11 cellular contexts compared by ENCODE assay signal in the genomic region with DNA sequence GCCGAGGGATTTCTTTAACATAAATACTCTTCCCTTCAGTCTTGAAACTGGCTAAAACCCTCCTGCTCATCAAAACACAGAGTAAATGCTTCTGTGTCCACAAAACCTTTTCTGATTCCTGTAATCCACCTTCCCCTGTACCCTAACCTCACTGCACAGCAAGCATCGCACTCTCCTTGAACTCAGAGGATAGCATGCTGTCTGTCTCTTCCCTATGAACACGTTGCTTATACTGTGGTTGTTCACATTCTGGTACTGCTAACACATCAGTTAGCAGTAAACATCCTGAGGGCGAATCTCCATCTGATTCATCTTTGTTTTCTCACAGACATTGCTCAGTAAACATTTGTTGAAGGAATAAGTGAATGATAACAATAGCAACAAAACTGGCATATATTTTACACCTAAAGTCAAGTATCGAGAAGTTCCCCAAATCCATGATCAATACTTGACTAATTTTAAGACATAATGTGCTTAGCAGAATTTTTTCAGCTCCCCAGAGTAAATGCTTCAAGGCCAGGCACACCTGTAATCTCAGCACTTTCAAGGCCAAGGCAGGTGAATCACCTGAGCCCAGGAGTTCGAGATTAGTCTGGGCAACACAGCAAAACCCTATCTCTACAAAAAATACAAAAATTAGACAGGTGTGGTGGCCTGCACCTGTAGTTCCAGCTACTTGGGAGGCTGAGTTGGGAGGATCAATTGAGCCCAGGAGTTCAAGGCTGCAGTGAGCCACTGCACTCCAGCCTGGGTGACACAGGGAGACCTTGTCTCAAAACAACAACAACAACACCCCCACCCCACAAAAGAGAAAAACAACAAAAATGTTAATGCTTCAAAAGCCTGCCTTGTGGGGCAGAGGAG. TPM values are rescaled to one million over a fixed set of nuclear protein-coding genes. Genes with fewer than 3 reads are reported as not detected.
A peak's percentile ranks its signal among the peaks of the same experiment; 100 is the strongest.
DNase-seq lines count a peak whose midpoint lies in the region; ATAC-seq and TF ChIP-seq lines count a peak whose summit lies in the region.
"Had no signal": no experiment of that assay in that cellular context is flagged by ENCODE, and none has a peak within 500 bp of the region (broad histone marks: within the 10 kb centered on the region; RNA-seq: fewer than 3 reads in every experiment).

No MANE protein-coding gene starts in this region.

- no peak overlapping the region for H3K27ac ChIP-seq in uterus
- H3K27ac ChIP-seq: coronary artery, parathyroid adenoma had no signal

- peak overlapping the region; percentile 47 for H3K4me3 Mint-ChIP-seq in activated CD4-positive, alpha-beta T cell treated with anti-CD3 and anti-CD28 coated beads, Interleukin-2, amount 10 ng/mL, durations not matched to agents 24 days and 14 days
- H3K4me3 Mint-ChIP-seq in T-helper 2 cell treated with Interferon-gamma antibody and Interleukin-4, amounts not matched to agents 5 μg/mL and 100 μg/mL, for 36 hours: peak overlapping the region; percentile 31
- H3K4me3 Mint-ChIP-seq in stimulated activated effector memory CD8-positive, alpha-beta T cell treated with anti-CD3 and anti-CD28 coated beads, Interleukin-12 subunit alpha, Interleukin-12 subunit beta, amount 100 ng/mL, for 72 hours: peak overlapping the region; percentile 75

- in situ Hi-C loops in KBM-7 (cut with MboI; ENCODE audit: low pct_unique_long_range_greater_than_20kb, low sequenced_read_pairs): no loop called here

- H3K36me3 ChIP-seq in uterus: no peaks in the 10 kb centered on the region

- H3K4me1 ChIP-seq in uterus: no peaks in the 10 kb centered on the region
- H3K4me1 ChIP-seq: parathyroid adenoma had no signal

- ATAC-seq in stimulated activated effector memory CD8-positive, alpha-beta T cell treated with anti-CD3 and anti-CD28 coated beads, Interleukin-12 subunit alpha, Interleukin-12 subunit beta, amount 100 ng/mL, for 72 hours: peak; percentile 77

- no peaks in the 10 kb centered on the region for H3K27me3 Mint-ChIP-seq in activated CD4-positive, alpha-beta T cell treated with anti-CD3 and anti-CD28 coated beads, Interleukin-2, amount 10 ng/mL, durations not matched to agents 24 days and 14 days
- H3K27me3 Mint-ChIP-seq in T-helper 2 cell treated with Interferon-gamma antibody and Interleukin-4, amounts not matched to agents 5 μg/mL and 100 μg/mL, for 36 hours (ENCODE audit: low read depth): no peaks in the 10 kb centered on the region

- H3K9me3 Mint-ChIP-seq in activated CD4-positive, alpha-beta T cell treated with anti-CD3 and anti-CD28 coated beads, Interleukin-2, amount 10 ng/mL, durations not matched to agents 24 days and 14 days: peaks cover 10% of the 10 kb centered on the region
- peaks cover 7% of the 10 kb centered on the region for H3K9me3 Mint-ChIP-seq in T-helper 2 cell treated with Interferon-gamma antibody and Interleukin-4, amounts not matched to agents 5 μg/mL and 100 μg/mL, for 36 hours
- H3K9me3 Mint-ChIP-seq in stimulated activated effector memory CD8-positive, alpha-beta T cell treated with anti-CD3 and anti-CD28 coated beads, Interleukin-12 subunit alpha, Interleukin-12 subunit beta, amount 100 ng/mL, for 72 hours: peaks cover 1% of the 10 kb centered on the region

- H3K27ac Mint-ChIP-seq in activated CD4-positive, alpha-beta T cell treated with anti-CD3 and anti-CD28 coated beads, Interleukin-2, amount 10 ng/mL, durations not matched to agents 24 days and 14 days: peak overlapping the region; percentile 98
- peak overlapping the region; percentile 95 for H3K27ac Mint-ChIP-seq in T-helper 2 cell treated with Interferon-gamma antibody and Interleukin-4, amounts not matched to agents 5 μg/mL and 100 μg/mL, for 36 hours
- peak overlapping the region; percentile 89 for H3K27ac Mint-ChIP-seq in stimulated activated effector memory CD8-positive, alpha-beta T cell treated with anti-CD3 and anti-CD28 coated beads, Interleukin-12 subunit alpha, Interleukin-12 subunit beta, amount 100 ng/mL, for 72 hours

- no peaks in the 10 kb centered on the region for H3K27me3 ChIP-seq in uterus

- H3K36me3 Mint-ChIP-seq in activated CD4-positive, alpha-beta T cell treated with anti-CD3 and anti-CD28 coated beads, Interleukin-2, amount 10 ng/mL, durations not matched to agents 24 days and 14 days (ENCODE audit: low read depth): peaks cover 4% of the 10 kb centered on the region
- peaks cover 6% of the 10 kb centered on the region for H3K36me3 Mint-ChIP-seq in T-helper 2 cell treated with Interferon-gamma antibody and Interleukin-4, amounts not matched to agents 5 μg/mL and 100 μg/mL, for 36 hours (ENCODE audit: low read depth)
- H3K36me3 Mint-ChIP-seq in stimulated activated effector memory CD8-positive, alpha-beta T cell treated with anti-CD3 and anti-CD28 coated beads, Interleukin-12 subunit alpha, Interleukin-12 subunit beta, amount 100 ng/mL, for 72 hours: peaks cover 22% of the 10 kb centered on the region

- H3K4me1 Mint-ChIP-seq in activated CD4-positive, alpha-beta T cell treated with anti-CD3 and anti-CD28 coated beads, Interleukin-2, amount 10 ng/mL, durations not matched to agents 24 days and 14 days: peaks cover 61% of the 10 kb centered on the region
- H3K4me1 Mint-ChIP-seq in T-helper 2 cell treated with Interferon-gamma antibody and Interleukin-4, amounts not matched to agents 5 μg/mL and 100 μg/mL, for 36 hours (ENCODE audit: low read depth): peaks cover 62% of the 10 kb centered on the region
- H3K4me1 Mint-ChIP-seq in stimulated activated effector memory CD8-positive, alpha-beta T cell treated with anti-CD3 and anti-CD28 coated beads, Interleukin-12 subunit alpha, Interleukin-12 subunit beta, amount 100 ng/mL, for 72 hours: peaks cover 51% of the 10 kb centered on the region

- H3K9me3 ChIP-seq in uterus: no peaks in the 10 kb centered on the region

- intact Hi-C loops in activated CD4-positive, alpha-beta T cell treated with anti-CD3 and anti-CD28 coated beads, Interleukin-2, amount 10 ng/mL, durations not matched to agents 24 days and 14 days (cut with micrococcal nuclease): no loop called here
- intact Hi-C loops in uterus (cut with DNase I; ENCODE audit: low total_unique reads): no loop called here

- TF ChIP-seq CTCF in epithelial cell of esophagus (IDR thresholded peaks at IDR 0.05; ENCODE audit: insufficient read depth, low read depth, low read length, missing control alignments): no peak
- TF ChIP-seq CTCF in uterus (IDR thresholded peaks at IDR 0.05): no peak

- no peak overlapping the region for H3K4me3 ChIP-seq in epithelial cell of esophagus (ENCODE audit: low read length)
- H3K4me3 ChIP-seq in uterus: no peak overlapping the region
- H3K4me3 ChIP-seq: coronary artery had no signal

- DNase-seq in activated CD4-positive, alpha-beta T cell treated with anti-CD3 and anti-CD28 coated beads, Interleukin-2, amount 10 ng/mL, durations not matched to agents 24 days and 14 days: peak; percentile 82
- DNase-seq in activated CD4-positive, alpha-beta T cell treated with anti-CD3 and anti-CD28 coated beads for 1 hour: no peak
- no peak for DNase-seq in T-helper 2 cell treated with Interferon-gamma antibody and Interleukin-4, amounts not matched to agents 5 μg/mL and 100 μg/mL, for 36 hours (ENCODE audit: low spot score)
- DNase-seq in epithelial cell of esophagus (ENCODE audit: low read depth) (peak; percentile 68), uterus (no peak), KBM-7 (no peak), GM19240 (ENCODE audit: insufficient read length, low spot score) (no peak)
- DNase-seq in stimulated activated effector memory CD8-positive, alpha-beta T cell treated with anti-CD3 and anti-CD28 coated beads, Interleukin-12 subunit alpha, Interleukin-12 subunit beta, amount 100 ng/mL, for 72 hours (ENCODE audit: low spot score in 2 of 2): no peak
- DNase-seq: NCI-H2107 had no signal

- no peak for TF ChIP-seq POLR2A in uterus (IDR thresholded peaks at IDR 0.05)

RNA-seq across cellular contexts. Expression of a gene that starts 45.6 kb away (rescaled TPM):
- 111 and 118 TPM in 2 replicates for total RNA-seq in activated CD4-positive, alpha-beta T cell treated with anti-CD3 and anti-CD28 coated beads, Interleukin-2, amount 10 ng/mL, durations not matched to agents 24 days and 14 days
- 10 to 100 TPM in 3 of 4 donors, 1 to 10 TPM in 1; 7.4 to 53.0 (median 29.5) TPM for total RNA-seq in uterus

Comparison
In these comparisons a context has a peak if more than half of its experiments do, and no peak if none do; other contexts are left out.
1. DNase-seq: peak in activated CD4-positive, alpha-beta T cell treated with anti-CD3 and anti-CD28 coated beads, Interleukin-2, amount 10 ng/mL, durations not matched to agents 24 days and 14 days (single experiment) and epithelial cell of esophagus (single experiment); none in activated CD4-positive, alpha-beta T cell treated with anti-CD3 and anti-CD28 coated beads for 1 hour (single experiment), T-helper 2 cell treated with Interferon-gamma antibody and Interleukin-4, amounts not matched to agents 5 μg/mL and 100 μg/mL, for 36 hours (single experiment), stimulated activated effector memory CD8-positive, alpha-beta T cell treated with anti-CD3 and anti-CD28 coated beads, Interleukin-12 subunit alpha, Interleukin-12 subunit beta, amount 100 ng/mL, for 72 hours (0 of 2), uterus (0 of 2), KBM-7 (single experiment) and GM19240 (single experiment).
2. Peak in every context shown above with its lines, with median percentiles within 50 percentile points of each other: H3K27ac Mint-ChIP-seq and H3K4me3 Mint-ChIP-seq.